9 cellular contexts compared by ENCODE assay signal in genomic region chr2:38037757-38038615, GRCh38. TPM values are rescaled to one million over a fixed set of nuclear protein-coding genes. Genes with fewer than 3 reads are reported as not detected.
DNase-seq lines count a peak whose midpoint lies in the region; ATAC-seq, FAIRE-seq and TF ChIP-seq lines count a peak whose summit lies in the region.
"Had no signal": no experiment of that assay in that cellular context is flagged by ENCODE, and none has a peak within 500 bp of the region (broad histone marks: within the 10 kb centered on the region; RNA-seq: fewer than 3 reads in every experiment).

No MANE protein-coding gene starts in this region.

- peak overlapping the region; percentile 6 for H3K27ac Mint-ChIP-seq in mesothelial cell of epicardium

- H3K9me3 ChIP-seq in tibial nerve (peaks cover 0 to 4% (median 0%) of the 10 kb centered on the region in 4 donors), small intestine (ENCODE audit: control insufficient read depth, low read depth) (no peaks in the 10 kb centered on the region)

- TF ChIP-seq EP300 in tibial nerve (IDR thresholded peaks at IDR 0.05), result peak in 1 of 2 donors; percentile 45

- no peak for FAIRE-seq in small intestine (lab: Jason Lieb, UNC)

- H3K4me1 ChIP-seq in tibial nerve (peaks cover 0 to 20% (median 9%) of the 10 kb centered on the region in 4 donors), small intestine (ENCODE audit: control insufficient read depth in 2 of 2, insufficient read depth in 1 of 2, low read depth in 1 of 2, low read length in 1 of 2) (no peaks in the 10 kb centered on the region)

- no peak for TF ChIP-seq CTCF in coronary artery (IDR thresholded peaks at IDR 0.05)
- TF ChIP-seq CTCF in mesothelial cell of epicardium (IDR thresholded peaks at IDR 0.05; ENCODE audit: unreplicated experiment), result no peak
- peak in 3 of 5 experiments; percentile 20 to 56 (median 36) for TF ChIP-seq CTCF in tibial nerve (IDR thresholded peaks at IDR 0.05)

- peaks cover 4% of the 10 kb centered on the region for H3K36me3 Mint-ChIP-seq in mesothelial cell of epicardium

- in situ Hi-C loops in KBM-7 (cut with MboI; ENCODE audit: low pct_unique_long_range_greater_than_20kb, low sequenced_read_pairs), result no loop called here

- H3K27me3 ChIP-seq in tibial nerve (no peaks in the 10 kb centered on the region), small intestine (ENCODE audit: control insufficient read depth in 2 of 2, insufficient read depth in 2 of 2, low read length in 2 of 2) (peaks cover 0 to 4% of the 10 kb centered on the region in 2 donors)

- H3K4me3 ChIP-seq in coronary artery, result peak overlapping the region; percentile 61
- H3K4me3 ChIP-seq in tibial nerve, result peak overlapping the region in 3 of 4 donors; percentile 14 to 46 (median 23)
- H3K4me3 ChIP-seq in small intestine (ENCODE audit: low read depth in 1 of 2, low read length in 2 of 2), result no peak overlapping the region

- peaks cover 19% of the 10 kb centered on the region for H3K27me3 Mint-ChIP-seq in mesothelial cell of epicardium (ENCODE audit: low read depth)

- H3K9me3 Mint-ChIP-seq in mesothelial cell of epicardium, result peaks cover 24% of the 10 kb centered on the region

- H3K36me3 ChIP-seq in tibial nerve (no peaks in the 10 kb centered on the region), small intestine (ENCODE audit: control insufficient read depth in 2 of 2, insufficient read depth in 2 of 2, low read length in 2 of 2) (no peaks in the 10 kb centered on the region)

- ATAC-seq in GM21529 (IDR thresholded peaks at IDR 0.05; ENCODE audit: unreplicated experiment), result peak; percentile 84

- 13 to 29% methylated on average over 38 of the region's 38 CpGs for WGBS in tibial nerve, 2 donors
- 17 to 41% (median 36%) methylated on average over 38 of the region's 38 CpGs for WGBS in small intestine, 3 donors

- H3K27ac ChIP-seq in coronary artery (peak overlapping the region in 1 of 2 donors; percentile 70), tibial nerve (peak overlapping the region in 2 of 4 donors; percentile 77 to 81), small intestine (ENCODE audit: low read depth in 1 of 2, low read length in 1 of 2) (no peak overlapping the region)
- H3K27ac ChIP-seq: C4-2B had no signal

- H3K4me1 Mint-ChIP-seq in mesothelial cell of epicardium, result peaks cover 16% of the 10 kb centered on the region

- peak overlapping the region; percentile 65 for H3K4me3 Mint-ChIP-seq in mesothelial cell of epicardium

- peak; percentile 8 for DNase-seq in NCI-H345 (lab: John Stamatoyannopoulos, UW)
- DNase-seq in NCI-H345 treated with DMSO at 0.1 percent for 48 hours (lab: John Stamatoyannopoulos, UW; ENCODE audit: unreplicated experiment), result no peak
- DNase-seq in KBM-7, result peak; percentile 53
- no peak for DNase-seq in coronary artery (ENCODE audit: low spot score)
- DNase-seq in mesothelial cell of epicardium (ENCODE audit: low spot score in 2 of 2, unreplicated experiment in 2 of 2), result no peak
- peak in 1 of 2 donors; percentile 41 for DNase-seq in tibial nerve (ENCODE audit: low spot score in 2 of 2)
- no peak for DNase-seq in small intestine

- TF ChIP-seq POLR2A in tibial nerve (IDR thresholded peaks at IDR 0.05), result no peak

RNA-seq across cellular contexts. Expression of gene CYP1B1, which starts 38.0 kb away (rescaled TPM):
- total RNA-seq in mesothelial cell of epicardium (50.4 to 55.6 TPM (median 54.5 TPM) in 3 replicates), tibial nerve (100 to 1,000 TPM; 170 to 321 (median 212) TPM)
- 10 to 100 TPM in 1 of 3 donors, 1 to 10 TPM in 1, under 1 TPM in 1; 0.67 to 15.1 (median 1.9) TPM for polyA plus RNA-seq in small intestine

Comparison
In these comparisons a context has a peak if more than half of its experiments do, and no peak if none do; other contexts are left out.
1. DNase-seq: peak in NCI-H345 (single experiment) and KBM-7 (single experiment); none in NCI-H345 treated with DMSO at 0.1 percent for 48 hours (single experiment), coronary artery (single experiment), mesothelial cell of epicardium (0 of 2) and small intestine (single experiment).
2. H3K4me3 ChIP-seq: peak in coronary artery (single experiment) and tibial nerve (3 of 4); none in small intestine (0 of 2).
3. CTCF ChIP-seq: peak in tibial nerve (3 of 5); none in coronary artery (single experiment) and mesothelial cell of epicardium (single experiment).